ENCODE assay signal across 9 cellular contexts in genomic region chr2:181178823-181179412, GRCh38.
DNase-seq lines count a peak whose midpoint lies in the region; ATAC-seq, FAIRE-seq and TF ChIP-seq lines count a peak whose summit lies in the region.
"Had no signal": no experiment of that assay in that cellular context is flagged by ENCODE, and none has a peak within 500 bp of the region (broad histone marks: within the 10 kb centered on the region; RNA-seq: fewer than 3 reads in every experiment).

No MANE protein-coding gene starts in this region.

- H3K56ac ChIP-seq in H1 (replicated peaks; ENCODE audit: insufficient read length, low read depth, low read length) = no peak overlapping the region

- no peaks in the 10 kb centered on the region for H3K23me2 ChIP-seq in H1 (ENCODE audit: low read depth, low read length)

- no peak overlapping the region for H3K23ac ChIP-seq in H1 (ENCODE audit: insufficient read length)

- no peaks in the 10 kb centered on the region for H3K79me1 ChIP-seq in H1 (ENCODE audit: low read depth, low read length)

- H2BK120ac ChIP-seq in H1 (replicated peaks; ENCODE audit: low read depth, low read length) = no peak overlapping the region

- H3K4me1 ChIP-seq in H1 (replicated peaks in 1 of 4; ENCODE audit: control insufficient read depth in 3 of 4, insufficient read depth in 4 of 4, low read length in 3 of 4) = no peaks in the 10 kb centered on the region
- no peaks in the 10 kb centered on the region for H3K4me1 ChIP-seq in vagina

- TF ChIP-seq CTCF in GM12875 (IDR thresholded peaks at IDR 0.05; ENCODE audit: borderline replicate concordance, insufficient read depth, low read depth, low read length) (peak; percentile 67), H1 (IDR thresholded peaks at IDR 0.05; ENCODE audit: control extremely low read depth in 1 of 3, insufficient read depth in 1 of 3, low read depth in 1 of 3, low read length in 3 of 3) (peak in 2 of 3 experiments; percentile 49 to 76; a peak in 3 of 4 replicates), vagina (IDR thresholded peaks at IDR 0.05) (peak in 1 of 3 experiments; percentile 4)

- no peak overlapping the region for H4K91ac ChIP-seq in H1 (replicated peaks; ENCODE audit: insufficient read length, low read length)

- H3K27ac Mint-ChIP-seq in stimulated activated memory B cell treated with anti-CD40 and anti-IgM and Interleukin-4, amounts not matched to agents 10 μg/mL and 1 μg/mL and 100 μg/mL, for 72 hours = no peak overlapping the region

- H3K9me3 Mint-ChIP-seq in stimulated activated memory B cell treated with anti-CD40 and anti-IgM and Interleukin-4, amounts not matched to agents 10 μg/mL and 1 μg/mL and 100 μg/mL, for 72 hours = no peaks in the 10 kb centered on the region

- no peaks in the 10 kb centered on the region for H3K27me3 Mint-ChIP-seq in stimulated activated memory B cell treated with anti-CD40 and anti-IgM and Interleukin-4, amounts not matched to agents 10 μg/mL and 1 μg/mL and 100 μg/mL, for 72 hours

- peaks cover 5% of the 10 kb centered on the region for H3K4me1 Mint-ChIP-seq in stimulated activated memory B cell treated with anti-CD40 and anti-IgM and Interleukin-4, amounts not matched to agents 10 μg/mL and 1 μg/mL and 100 μg/mL, for 72 hours

- WGBS in H1 (ENCODE audit: extremely low coverage in 1 of 2, insufficient coverage in 1 of 2, insufficient read length in 1 of 2, insufficient replicate concordance in 2 of 2, low coverage in 1 of 2, low lambda C conversion rate in 2 of 2, missing lambda C conversion rate in 1 of 2), 2 experiments = 77% methylated on average over 2 of the region's 2 CpGs; no CpG with 5 or more reads in 1 of the 2 experiments

- CTCF ChIA-PET in H1 (lab: Charles Lee; ENCODE audit: partially characterized antibody) = interaction anchor here (0.6 to 4.1 kb wide), 23 partner anchors 10 to 789 kb away, joined by 3 to 48 read pairs (median 4); no protein-coding TSS in a partner anchor

- no peak overlapping the region for H2AFZ ChIP-seq in H1 (ENCODE audit: low read length)

- H2BK15ac ChIP-seq in H1 (ENCODE audit: low read length) = no peak overlapping the region

- H3K4me3 Mint-ChIP-seq in stimulated activated memory B cell treated with anti-CD40 and anti-IgM and Interleukin-4, amounts not matched to agents 10 μg/mL and 1 μg/mL and 100 μg/mL, for 72 hours = no peak overlapping the region

- intact Hi-C loops in vagina (cut with DNase I) = no loop called here

- no peaks in the 10 kb centered on the region for H3K36me3 Mint-ChIP-seq in stimulated activated memory B cell treated with anti-CD40 and anti-IgM and Interleukin-4, amounts not matched to agents 10 μg/mL and 1 μg/mL and 100 μg/mL, for 72 hours

- H2BK12ac ChIP-seq in H1 (ENCODE audit: low read depth, low read length) = no peak overlapping the region

- DNase-seq in SK-N-DZ (ENCODE audit: low spot score) (peak; percentile 19), H1 (ENCODE audit: low read depth in 1 of 2, low spot score in 2 of 2) (no peak), NCI-H1092 (lab: John Stamatoyannopoulos, UW) (no peak), vagina (ENCODE audit: extremely low spot score in 2 of 2) (no peak)

- H3K18ac ChIP-seq in H1 (ENCODE audit: extremely low read depth, low read length) = no peak overlapping the region

- H3K4me3 ChIP-seq in GM12875 (ENCODE audit: low read depth, low read length) (no peak overlapping the region), H1 (ENCODE audit: extremely low read depth in 1 of 4, insufficient read depth in 2 of 4, low read depth in 3 of 4, low read length in 4 of 4) (no peak overlapping the region), vagina (no peak overlapping the region)
- H3K4me3 ChIP-seq: SK-N-MC had no signal

- H3K14ac ChIP-seq in H1 (ENCODE audit: insufficient read length) = no peak overlapping the region

- H4K5ac ChIP-seq in H1 (ENCODE audit: insufficient read length, low read depth, low read length) = no peak overlapping the region

- H3K27ac ChIP-seq in H1 (ENCODE audit: low read depth, low read length) (no peak overlapping the region), vagina (no peak overlapping the region)
- H3K27ac ChIP-seq: SK-N-MC had no signal

- no peak overlapping the region for H4K8ac ChIP-seq in H1 (ENCODE audit: extremely low read depth, insufficient read depth, low read length)

- no peak for TF ChIP-seq EP300 in H1 (IDR thresholded peaks at IDR 0.05; ENCODE audit: borderline replicate concordance in 1 of 2, low read depth in 2 of 2, low read length in 2 of 2)

- H2BK20ac ChIP-seq in H1 (ENCODE audit: low read length) = no peak overlapping the region

- no peaks in the 10 kb centered on the region for H3K79me2 ChIP-seq in H1 (ENCODE audit: control insufficient read depth in 1 of 2, insufficient read depth in 2 of 2, low read length in 2 of 2)

- no peaks in the 10 kb centered on the region for H4K20me1 ChIP-seq in H1 (replicated peaks in 1 of 2; ENCODE audit: control insufficient read depth in 1 of 2, insufficient read depth in 2 of 2, low read length in 2 of 2)

- no peak overlapping the region for H3K9ac ChIP-seq in H1 (replicated peaks in 1 of 4; ENCODE audit: extremely low read depth in 1 of 4, low read depth in 3 of 4, low read length in 3 of 4)

- no peak overlapping the region for H2AK5ac ChIP-seq in H1 (ENCODE audit: low read depth, low read length)

- no peak overlapping the region for H3K4me2 ChIP-seq in H1 (ENCODE audit: insufficient read depth in 1 of 2, low read depth in 2 of 2, low read length in 2 of 2)

- H3K27me3 ChIP-seq in H1 (replicated peaks in 1 of 4; ENCODE audit: control insufficient read depth in 3 of 4, extremely low read depth in 1 of 4, insufficient read depth in 3 of 4, low read length in 3 of 4) (no peaks in the 10 kb centered on the region), vagina (no peaks in the 10 kb centered on the region)

- H3K9me3 ChIP-seq in H1 (ENCODE audit: insufficient read depth in 2 of 2, low read depth in 1 of 2, low read length in 1 of 2) = no peaks in the 10 kb centered on the region
- no peaks in the 10 kb centered on the region for H3K9me3 ChIP-seq in vagina

- POLR2A ChIA-PET in H1 (lab: Charles Lee; ENCODE audit: partially characterized antibody) = no interaction called here

- ATAC-seq in HG02678 (IDR thresholded peaks at IDR 0.05; ENCODE audit: unreplicated experiment) (peak; percentile 64), HG03342 (IDR thresholded peaks at IDR 0.05; ENCODE audit: unreplicated experiment) (no peak)
- ATAC-seq in stimulated activated memory B cell treated with anti-CD40 and anti-IgM and Interleukin-4, amounts not matched to agents 10 μg/mL and 1 μg/mL and 100 μg/mL, for 72 hours = peak; percentile 67

- peak; percentile 47 to 57; a peak in 3 of 4 replicates for TF ChIP-seq RAD21 in H1 (IDR thresholded peaks at IDR 0.05 in 1 of 2, conservative IDR thresholded peaks at IDR 0.05 in 1 of 2; ENCODE audit: low read depth in 2 of 2, low read length in 2 of 2)

- no peak overlapping the region for H2BK5ac ChIP-seq in H1 (ENCODE audit: low read depth, low read length)

- no peaks in the 10 kb centered on the region for H3K36me3 ChIP-seq in H1 (ENCODE audit: control insufficient read depth in 2 of 4, insufficient read depth in 4 of 4, low read length in 3 of 4)
- H3K36me3 ChIP-seq in vagina = no peaks in the 10 kb centered on the region

- peak; percentile 83 for FAIRE-seq in H1 (lab: Jason Lieb, UNC)

- no peak overlapping the region for H3K4ac ChIP-seq in H1 (replicated peaks; ENCODE audit: insufficient read length, low read depth, low read length)

- no peak for TF ChIP-seq POLR2A in H1 (IDR thresholded peaks at IDR 0.05; ENCODE audit: control extremely low read depth in 1 of 2, low read depth in 2 of 2, low read length in 2 of 2)
- TF ChIP-seq POLR2A in vagina (IDR thresholded peaks at IDR 0.05) = no peak

TF ChIP-seq in H1, 55 proteins besides CTCF, POLR2A, EP300 and RAD21 (continues in another document):
- TF ChIP-seq YY1 (IDR thresholded peaks at IDR 0.05; ENCODE audit: low read depth, low read length) (no peak), SP4 (IDR thresholded peaks at IDR 0.05; ENCODE audit: low read length) (no peak), JUN (IDR thresholded peaks at IDR 0.05; ENCODE audit: low read depth, low read length) (no peak), SIX5 (IDR thresholded peaks at IDR 0.05; ENCODE audit: low read depth, low read length) (no peak), TEAD4 (IDR thresholded peaks at IDR 0.05; ENCODE audit: low read depth, low read length) (no peak), KDM4A (IDR thresholded peaks at IDR 0.05; ENCODE audit: low read depth, low read length, severe bottlenecking) (no peak), RNF2 (IDR thresholded peaks at IDR 0.05; ENCODE audit: borderline replicate concordance, low read depth, low read length, missing control alignments, poor library complexity, severe bottlenecking) (no peak)
